ENCODE assay signal across 1 cellular context in the genomic region with DNA sequence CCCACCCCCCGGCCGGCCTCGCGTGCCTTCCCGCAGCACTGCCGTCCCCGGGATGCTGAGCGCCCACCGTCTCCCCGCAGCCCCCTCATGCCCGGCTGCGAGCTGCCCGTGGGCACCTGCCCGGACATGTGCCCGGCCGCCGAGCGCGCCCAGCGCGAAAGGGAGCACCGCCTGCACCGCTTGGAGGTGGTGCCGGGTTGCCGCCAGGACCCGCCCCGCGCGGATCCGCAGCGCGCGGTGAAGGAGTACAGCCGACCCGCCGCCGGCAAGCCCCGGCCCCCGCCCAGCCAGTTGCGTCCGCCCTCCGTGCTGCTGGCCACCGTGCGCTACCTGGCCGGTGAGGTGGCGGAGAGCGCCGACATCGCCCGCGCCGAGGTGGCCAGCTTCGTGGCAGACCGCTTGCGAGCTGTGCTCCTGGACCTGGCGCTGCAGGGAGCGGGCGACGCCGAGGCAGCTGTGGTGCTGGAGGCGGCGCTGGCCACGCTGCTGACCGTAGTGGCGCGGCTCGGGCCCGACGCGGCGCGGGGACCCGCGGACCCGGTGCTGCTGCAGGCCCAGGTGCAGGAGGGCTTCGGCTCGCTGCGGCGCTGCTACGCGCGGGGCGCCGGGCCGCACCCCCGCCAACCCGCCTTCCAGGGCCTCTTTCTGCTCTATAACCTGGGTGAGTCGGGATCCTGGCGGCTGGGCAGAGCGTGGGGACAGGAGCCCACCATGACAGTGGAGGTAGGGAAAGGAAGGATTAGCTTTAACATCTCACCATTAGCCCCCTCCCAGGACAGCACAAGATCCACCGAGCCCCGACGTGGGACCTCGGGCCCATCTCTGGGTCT.
TF ChIP-seq lines count a peak whose summit lies in the region.

A gene (plus strand): TSS at position 5 of the 830 bp plus-strand sequence. CDS start 83 bp downstream, at position 88.

TF ChIP-seq in K562, 482 proteins besides CTCF, POLR2A, EP300 and RAD21 (continued from another document and continues in another):
- TF ChIP-seq, protein P1, sequence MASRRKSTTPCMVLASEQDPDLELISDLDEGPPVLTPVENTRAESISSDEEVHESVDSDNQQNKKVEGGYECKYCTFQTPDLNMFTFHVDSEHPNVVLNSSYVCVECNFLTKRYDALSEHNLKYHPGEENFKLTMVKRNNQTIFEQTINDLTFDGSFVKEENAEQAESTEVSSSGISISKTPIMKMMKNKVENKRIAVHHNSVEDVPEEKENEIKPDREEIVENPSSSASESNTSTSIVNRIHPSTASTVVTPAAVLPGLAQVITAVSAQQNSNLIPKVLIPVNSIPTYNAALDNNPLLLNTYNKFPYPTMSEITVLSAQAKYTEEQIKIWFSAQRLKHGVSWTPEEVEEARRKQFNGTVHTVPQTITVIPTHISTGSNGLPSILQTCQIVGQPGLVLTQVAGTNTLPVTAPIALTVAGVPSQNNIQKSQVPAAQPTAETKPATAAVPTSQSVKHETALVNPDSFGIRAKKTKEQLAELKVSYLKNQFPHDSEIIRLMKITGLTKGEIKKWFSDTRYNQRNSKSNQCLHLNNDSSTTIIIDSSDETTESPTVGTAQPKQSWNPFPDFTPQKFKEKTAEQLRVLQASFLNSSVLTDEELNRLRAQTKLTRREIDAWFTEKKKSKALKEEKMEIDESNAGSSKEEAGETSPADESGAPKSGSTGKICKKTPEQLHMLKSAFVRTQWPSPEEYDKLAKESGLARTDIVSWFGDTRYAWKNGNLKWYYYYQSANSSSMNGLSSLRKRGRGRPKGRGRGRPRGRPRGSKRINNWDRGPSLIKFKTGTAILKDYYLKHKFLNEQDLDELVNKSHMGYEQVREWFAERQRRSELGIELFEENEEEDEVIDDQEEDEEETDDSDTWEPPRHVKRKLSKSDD (conservative IDR thresholded peaks at IDR 0.05; ENCODE audit: low read length): no peak
- TF ChIP-seq, protein P2, sequence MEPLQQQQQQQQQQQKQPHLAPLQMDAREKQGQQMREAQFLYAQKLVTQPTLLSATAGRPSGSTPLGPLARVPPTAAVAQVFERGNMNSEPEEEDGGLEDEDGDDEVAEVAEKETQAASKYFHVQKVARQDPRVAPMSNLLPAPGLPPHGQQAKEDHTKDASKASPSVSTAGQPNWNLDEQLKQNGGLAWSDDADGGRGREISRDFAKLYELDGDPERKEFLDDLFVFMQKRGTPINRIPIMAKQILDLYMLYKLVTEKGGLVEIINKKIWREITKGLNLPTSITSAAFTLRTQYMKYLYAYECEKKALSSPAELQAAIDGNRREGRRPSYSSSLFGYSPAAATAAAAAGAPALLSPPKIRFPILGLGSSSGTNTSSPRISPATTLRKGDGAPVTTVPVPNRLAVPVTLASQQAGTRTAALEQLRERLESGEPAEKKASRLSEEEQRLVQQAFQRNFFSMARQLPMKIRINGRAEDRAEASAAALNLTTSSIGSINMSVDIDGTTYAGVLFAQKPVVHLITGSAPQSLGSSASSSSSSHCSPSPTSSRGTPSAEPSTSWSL (CRISPR knock-in tag; IDR thresholded peaks at IDR 0.05; ENCODE audit: borderline replicate concordance): no peak
- no peak for TF ChIP-seq CBFB (CRISPR knock-in tag; IDR thresholded peaks at IDR 0.05)
- TF ChIP-seq, protein P3, sequence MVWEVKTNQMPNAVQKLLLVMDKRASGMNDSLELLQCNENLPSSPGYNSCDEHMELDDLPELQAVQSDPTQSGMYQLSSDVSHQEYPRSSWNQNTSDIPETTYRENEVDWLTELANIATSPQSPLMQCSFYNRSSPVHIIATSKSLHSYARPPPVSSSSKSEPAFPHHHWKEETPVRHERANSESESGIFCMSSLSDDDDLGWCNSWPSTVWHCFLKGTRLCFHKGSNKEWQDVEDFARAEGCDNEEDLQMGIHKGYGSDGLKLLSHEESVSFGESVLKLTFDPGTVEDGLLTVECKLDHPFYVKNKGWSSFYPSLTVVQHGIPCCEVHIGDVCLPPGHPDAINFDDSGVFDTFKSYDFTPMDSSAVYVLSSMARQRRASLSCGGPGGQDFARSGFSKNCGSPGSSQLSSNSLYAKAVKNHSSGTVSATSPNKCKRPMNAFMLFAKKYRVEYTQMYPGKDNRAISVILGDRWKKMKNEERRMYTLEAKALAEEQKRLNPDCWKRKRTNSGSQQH (CRISPR knock-in tag; IDR thresholded peaks at IDR 0.05): no peak
- TF ChIP-seq NRF1 (conservative IDR thresholded peaks at IDR 0.05 in 1 of 2, IDR thresholded peaks at IDR 0.05 in 1 of 2): peak in 1 of 2 experiments; percentile 26; a peak in 2 of 4 replicates
- TF ChIP-seq KLF13 (tag; IDR thresholded peaks at IDR 0.05; ENCODE audit: borderline replicate concordance, low read depth): 0 out of 2 replicates have a peak, but pooled peaks have one; percentile 29
- no peak for TF ChIP-seq KLF6 (CRISPR knock-in tag; IDR thresholded peaks at IDR 0.05; ENCODE audit: borderline replicate concordance)
- no peak for TF ChIP-seq PML (IDR thresholded peaks at IDR 0.05; ENCODE audit: low read length)
- no peak for TF ChIP-seq FOXA1 (IDR thresholded peaks at IDR 0.05; ENCODE audit: borderline replicate concordance)
- TF ChIP-seq ZFP30 (CRISPR knock-in tag; IDR thresholded peaks at IDR 0.05; ENCODE audit: borderline replicate concordance): no peak
- TF ChIP-seq YY1 (IDR thresholded peaks at IDR 0.05; ENCODE audit: borderline replicate concordance in 1 of 3, control insufficient read depth in 1 of 3, extremely low read depth in 1 of 3, insufficient read depth in 3 of 3, insufficient read length in 1 of 3, insufficient replicate concordance in 2 of 3, low read depth in 1 of 3, low read length in 2 of 3): no peak
- TF ChIP-seq NFIC (IDR thresholded peaks at IDR 0.05): 0 out of 2 replicates have a peak, but pooled peaks have one; percentile 3
- TF ChIP-seq, protein P4, sequence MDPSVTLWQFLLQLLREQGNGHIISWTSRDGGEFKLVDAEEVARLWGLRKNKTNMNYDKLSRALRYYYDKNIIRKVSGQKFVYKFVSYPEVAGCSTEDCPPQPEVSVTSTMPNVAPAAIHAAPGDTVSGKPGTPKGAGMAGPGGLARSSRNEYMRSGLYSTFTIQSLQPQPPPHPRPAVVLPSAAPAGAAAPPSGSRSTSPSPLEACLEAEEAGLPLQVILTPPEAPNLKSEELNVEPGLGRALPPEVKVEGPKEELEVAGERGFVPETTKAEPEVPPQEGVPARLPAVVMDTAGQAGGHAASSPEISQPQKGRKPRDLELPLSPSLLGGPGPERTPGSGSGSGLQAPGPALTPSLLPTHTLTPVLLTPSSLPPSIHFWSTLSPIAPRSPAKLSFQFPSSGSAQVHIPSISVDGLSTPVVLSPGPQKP (CRISPR knock-in tag; IDR thresholded peaks at IDR 0.05): no peak
- TF ChIP-seq, protein P5, sequence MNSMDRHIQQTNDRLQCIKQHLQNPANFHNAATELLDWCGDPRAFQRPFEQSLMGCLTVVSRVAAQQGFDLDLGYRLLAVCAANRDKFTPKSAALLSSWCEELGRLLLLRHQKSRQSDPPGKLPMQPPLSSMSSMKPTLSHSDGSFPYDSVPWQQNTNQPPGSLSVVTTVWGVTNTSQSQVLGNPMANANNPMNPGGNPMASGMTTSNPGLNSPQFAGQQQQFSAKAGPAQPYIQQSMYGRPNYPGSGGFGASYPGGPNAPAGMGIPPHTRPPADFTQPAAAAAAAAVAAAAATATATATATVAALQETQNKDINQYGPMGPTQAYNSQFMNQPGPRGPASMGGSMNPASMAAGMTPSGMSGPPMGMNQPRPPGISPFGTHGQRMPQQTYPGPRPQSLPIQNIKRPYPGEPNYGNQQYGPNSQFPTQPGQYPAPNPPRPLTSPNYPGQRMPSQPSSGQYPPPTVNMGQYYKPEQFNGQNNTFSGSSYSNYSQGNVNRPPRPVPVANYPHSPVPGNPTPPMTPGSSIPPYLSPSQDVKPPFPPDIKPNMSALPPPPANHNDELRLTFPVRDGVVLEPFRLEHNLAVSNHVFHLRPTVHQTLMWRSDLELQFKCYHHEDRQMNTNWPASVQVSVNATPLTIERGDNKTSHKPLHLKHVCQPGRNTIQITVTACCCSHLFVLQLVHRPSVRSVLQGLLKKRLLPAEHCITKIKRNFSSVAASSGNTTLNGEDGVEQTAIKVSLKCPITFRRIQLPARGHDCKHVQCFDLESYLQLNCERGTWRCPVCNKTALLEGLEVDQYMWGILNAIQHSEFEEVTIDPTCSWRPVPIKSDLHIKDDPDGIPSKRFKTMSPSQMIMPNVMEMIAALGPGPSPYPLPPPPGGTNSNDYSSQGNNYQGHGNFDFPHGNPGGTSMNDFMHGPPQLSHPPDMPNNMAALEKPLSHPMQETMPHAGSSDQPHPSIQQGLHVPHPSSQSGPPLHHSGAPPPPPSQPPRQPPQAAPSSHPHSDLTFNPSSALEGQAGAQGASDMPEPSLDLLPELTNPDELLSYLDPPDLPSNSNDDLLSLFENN (IDR thresholded peaks at IDR 0.05; ENCODE audit: low read depth in 2 of 2, low read length in 2 of 2): no peak
- 0 out of 4 replicates have a peak, but pooled peaks of 1 of the 2 experiments have one; percentile 24 for TF ChIP-seq TEAD1 (CRISPR knock-in tag; IDR thresholded peaks at IDR 0.05)
- peak in 1 of 2 experiments; percentile 46; a peak in 2 of 4 replicates for TF ChIP-seq SIN3A (IDR thresholded peaks at IDR 0.05; ENCODE audit: borderline replicate concordance in 2 of 2, control insufficient read depth in 1 of 2, low read depth in 2 of 2, low read length in 2 of 2)
- no peak for TF ChIP-seq FOS (IDR thresholded peaks at IDR 0.05; ENCODE audit: extremely low read depth, insufficient read length)
- TF ChIP-seq MCM2 (IDR thresholded peaks at IDR 0.05; ENCODE audit: low read depth): no peak
- no peak for TF ChIP-seq KAT2B (IDR thresholded peaks at IDR 0.05; ENCODE audit: low read depth, low read length)
- TF ChIP-seq KLF1 (tag; IDR thresholded peaks at IDR 0.05): no peak
- TF ChIP-seq ZNF551 (CRISPR knock-in tag; IDR thresholded peaks at IDR 0.05): no peak
- peak; percentile 31; the same call in 1 of the 2 replicates for TF ChIP-seq GABPB1 (CRISPR knock-in tag; IDR thresholded peaks at IDR 0.05)
- TF ChIP-seq PHF21A (IDR thresholded peaks at IDR 0.05; ENCODE audit: borderline replicate concordance, low read depth): no peak
- TF ChIP-seq RBBP5 (IDR thresholded peaks at IDR 0.05; ENCODE audit: borderline replicate concordance, insufficient read depth, low read length, poor library complexity, severe bottlenecking): peak; percentile 77
- TF ChIP-seq, protein P6, sequence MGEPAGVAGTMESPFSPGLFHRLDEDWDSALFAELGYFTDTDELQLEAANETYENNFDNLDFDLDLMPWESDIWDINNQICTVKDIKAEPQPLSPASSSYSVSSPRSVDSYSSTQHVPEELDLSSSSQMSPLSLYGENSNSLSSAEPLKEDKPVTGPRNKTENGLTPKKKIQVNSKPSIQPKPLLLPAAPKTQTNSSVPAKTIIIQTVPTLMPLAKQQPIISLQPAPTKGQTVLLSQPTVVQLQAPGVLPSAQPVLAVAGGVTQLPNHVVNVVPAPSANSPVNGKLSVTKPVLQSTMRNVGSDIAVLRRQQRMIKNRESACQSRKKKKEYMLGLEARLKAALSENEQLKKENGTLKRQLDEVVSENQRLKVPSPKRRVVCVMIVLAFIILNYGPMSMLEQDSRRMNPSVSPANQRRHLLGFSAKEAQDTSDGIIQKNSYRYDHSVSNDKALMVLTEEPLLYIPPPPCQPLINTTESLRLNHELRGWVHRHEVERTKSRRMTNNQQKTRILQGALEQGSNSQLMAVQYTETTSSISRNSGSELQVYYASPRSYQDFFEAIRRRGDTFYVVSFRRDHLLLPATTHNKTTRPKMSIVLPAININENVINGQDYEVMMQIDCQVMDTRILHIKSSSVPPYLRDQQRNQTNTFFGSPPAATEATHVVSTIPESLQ (CRISPR knock-in tag; IDR thresholded peaks at IDR 0.05): no peak
- TF ChIP-seq SMAD1 (IDR thresholded peaks at IDR 0.05; ENCODE audit: low read depth, low read length, partially characterized antibody): no peak
- TF ChIP-seq DACH1 (IDR thresholded peaks at IDR 0.05; ENCODE audit: partially characterized antibody): no peak
- no peak for TF ChIP-seq TBL1XR1 (IDR thresholded peaks at IDR 0.05; ENCODE audit: low read length in 2 of 2)
- TF ChIP-seq, protein P7, sequence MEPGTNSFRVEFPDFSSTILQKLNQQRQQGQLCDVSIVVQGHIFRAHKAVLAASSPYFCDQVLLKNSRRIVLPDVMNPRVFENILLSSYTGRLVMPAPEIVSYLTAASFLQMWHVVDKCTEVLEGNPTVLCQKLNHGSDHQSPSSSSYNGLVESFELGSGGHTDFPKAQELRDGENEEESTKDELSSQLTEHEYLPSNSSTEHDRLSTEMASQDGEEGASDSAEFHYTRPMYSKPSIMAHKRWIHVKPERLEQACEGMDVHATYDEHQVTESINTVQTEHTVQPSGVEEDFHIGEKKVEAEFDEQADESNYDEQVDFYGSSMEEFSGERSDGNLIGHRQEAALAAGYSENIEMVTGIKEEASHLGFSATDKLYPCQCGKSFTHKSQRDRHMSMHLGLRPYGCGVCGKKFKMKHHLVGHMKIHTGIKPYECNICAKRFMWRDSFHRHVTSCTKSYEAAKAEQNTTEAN (CRISPR knock-in tag; IDR thresholded peaks at IDR 0.05): 0 out of 2 replicates have a peak, but pooled peaks have one; percentile 49
- TF ChIP-seq PRPF4 (IDR thresholded peaks at IDR 0.05; ENCODE audit: insufficient read depth, low read depth, low read length, poor library complexity, severe bottlenecking): no peak
- no peak for TF ChIP-seq MYNN (IDR thresholded peaks at IDR 0.05)
- no peak for TF ChIP-seq MYNN (CRISPR knock-in tag; IDR thresholded peaks at IDR 0.05)
- no peak for TF ChIP-seq ZNF507 (tag; conservative IDR thresholded peaks at IDR 0.05)
- TF ChIP-seq, protein P8, sequence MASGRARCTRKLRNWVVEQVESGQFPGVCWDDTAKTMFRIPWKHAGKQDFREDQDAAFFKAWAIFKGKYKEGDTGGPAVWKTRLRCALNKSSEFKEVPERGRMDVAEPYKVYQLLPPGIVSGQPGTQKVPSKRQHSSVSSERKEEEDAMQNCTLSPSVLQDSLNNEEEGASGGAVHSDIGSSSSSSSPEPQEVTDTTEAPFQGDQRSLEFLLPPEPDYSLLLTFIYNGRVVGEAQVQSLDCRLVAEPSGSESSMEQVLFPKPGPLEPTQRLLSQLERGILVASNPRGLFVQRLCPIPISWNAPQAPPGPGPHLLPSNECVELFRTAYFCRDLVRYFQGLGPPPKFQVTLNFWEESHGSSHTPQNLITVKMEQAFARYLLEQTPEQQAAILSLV (tag; IDR thresholded peaks at IDR 0.05): no peak
- TF ChIP-seq, protein P9, sequence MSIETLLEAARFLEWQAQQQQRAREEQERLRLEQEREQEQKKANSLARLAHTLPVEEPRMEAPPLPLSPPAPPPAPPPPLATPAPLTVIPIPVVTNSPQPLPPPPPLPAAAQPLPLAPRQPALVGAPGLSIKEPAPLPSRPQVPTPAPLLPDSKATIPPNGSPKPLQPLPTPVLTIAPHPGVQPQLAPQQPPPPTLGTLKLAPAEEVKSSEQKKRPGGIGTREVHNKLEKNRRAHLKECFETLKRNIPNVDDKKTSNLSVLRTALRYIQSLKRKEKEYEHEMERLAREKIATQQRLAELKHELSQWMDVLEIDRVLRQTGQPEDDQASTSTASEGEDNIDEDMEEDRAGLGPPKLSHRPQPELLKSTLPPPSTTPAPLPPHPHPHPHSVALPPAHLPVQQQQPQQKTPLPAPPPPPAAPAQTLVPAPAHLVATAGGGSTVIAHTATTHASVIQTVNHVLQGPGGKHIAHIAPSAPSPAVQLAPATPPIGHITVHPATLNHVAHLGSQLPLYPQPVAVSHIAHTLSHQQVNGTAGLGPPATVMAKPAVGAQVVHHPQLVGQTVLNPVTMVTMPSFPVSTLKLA (conservative IDR thresholded peaks at IDR 0.05): peak in 1 of 2 experiments; percentile 57; a peak in 1 of 4 replicates
- TF ChIP-seq SIX5 (IDR thresholded peaks at IDR 0.05; ENCODE audit: borderline replicate concordance in 1 of 2, insufficient read depth in 1 of 2, low read depth in 1 of 2, low read length in 2 of 2): no peak
- TF ChIP-seq EGR1 (conservative IDR thresholded peaks at IDR 0.05): 0 out of 2 replicates have a peak, but pooled peaks have one; percentile 7
- peak; percentile 90 for TF ChIP-seq CTBP1 (IDR thresholded peaks at IDR 0.05; ENCODE audit: borderline replicate concordance)
